In genomic region chr13:98284677-98285076, GRCh38 we compare ENCODE assay signal across 19 cellular contexts.
DNase-seq lines count a peak whose midpoint lies in the region; TF ChIP-seq lines count a peak whose summit lies in the region.
"Had no signal": no experiment of that assay in that cellular context is flagged by ENCODE, and none has a peak within 500 bp of the region (broad histone marks: within the 10 kb centered on the region; RNA-seq: fewer than 3 reads in every experiment).

No MANE protein-coding gene starts in this region.

- no peaks in the 10 kb centered on the region for H3K36me3 ChIP-seq in A673 (ENCODE audit: insufficient read depth, low read length, poor library complexity, severe bottlenecking)
- H3K36me3 ChIP-seq in WERI-Rb-1: no peaks in the 10 kb centered on the region
- H3K36me3 ChIP-seq in ovary: no peaks in the 10 kb centered on the region
- H3K36me3 ChIP-seq: HAP-1, right lobe of liver had no signal

- H3K9me3 ChIP-seq in A673 (ENCODE audit: low read depth, low read length, poor library complexity, severe bottlenecking) (no peaks in the 10 kb centered on the region), WERI-Rb-1 (ENCODE audit: severe bottlenecking) (no peaks in the 10 kb centered on the region), ovary (no peaks in the 10 kb centered on the region)
- H3K9me3 ChIP-seq: A549, HAP-1, right lobe of liver had no signal

- DNase-seq in A673 (ENCODE audit: low spot score): peak; percentile 26
- peak; percentile 14 for DNase-seq in NCI-H1105 (lab: John Stamatoyannopoulos, UW)
- DNase-seq in NCI-H510A (lab: John Stamatoyannopoulos, UW): peak; percentile 39
- peak; percentile 82 for DNase-seq in WERI-Rb-1
- DNase-seq in occipital lobe (lab: John Stamatoyannopoulos, UW): no peak
- DNase-seq in T1000 (lab: John Stamatoyannopoulos, UW): no peak
- no peak for DNase-seq in stimulated activated CD4-positive, alpha-beta T cell treated with anti-CD3 and anti-CD28 coated beads, Interleukin-12 subunit alpha, Interleukin-12 subunit beta, amount 100 ng/mL, for 4 hours
- no peak for DNase-seq in ovary
- DNase-seq: activated CD4-positive, alpha-beta T cell treated with anti-CD3 and anti-CD28 coated beads, Interleukin-2, amount 10 ng/mL, durations not matched to agents 24 days and 14 days; Kasumi-1; mammary epithelial cell; naive B cell; NCI-H1048; right lobe of liver had no signal

- intact Hi-C loops in A673 (cut with micrococcal nuclease; ENCODE audit: unreplicated experiment) (loop anchor here (10.0 kb wide), 1 partner anchor 140 kb away; the partner anchor contains the start of gene FARP1), ovary (cut with DNase I) (no loop called here)

- POLR2A ChIA-PET in A673 (lab: Charles Lee; ENCODE audit: low non-redundant PET): interaction anchor here (0.7 kb wide), 1 partner anchor 12 kb away, joined by 3 read pairs; no protein-coding TSS in a partner anchor

- CTCF ChIA-PET in A673 (lab: Charles Lee): no interaction called here

- no peak for TF ChIP-seq EP300 in ovary (IDR thresholded peaks at IDR 0.05)

- peak overlapping the region; percentile 4 for H3K4me3 ChIP-seq in A673 (ENCODE audit: low read depth, low read length, poor library complexity, severe bottlenecking)
- peak overlapping the region; percentile 8 for H3K4me3 ChIP-seq in WERI-Rb-1 (ENCODE audit: low read depth, low read length)
- H3K4me3 ChIP-seq in ovary: no peak overlapping the region
- H3K4me3 ChIP-seq: A549; BLaER1 treated with 17β-estradiol and CSF1 and Interleukin-3, amounts not matched to agents 10 nM and 100 nM; coronary artery; GM12878; HAP-1; right lobe of liver had no signal

- H3K4me1 ChIP-seq in A673 (ENCODE audit: insufficient read depth, low read length, poor library complexity, severe bottlenecking) (peaks cover 48% of the 10 kb centered on the region), ovary (ENCODE audit: insufficient read depth) (no peaks in the 10 kb centered on the region)
- H3K4me1 ChIP-seq: A549, right lobe of liver had no signal

- TF ChIP-seq POLR2A in ovary (IDR thresholded peaks at IDR 0.05): no peak

- 77 to 89% (median 83%) methylated on average over 4 of the region's 4 CpGs for WGBS in ovary, 3 donors

- H3K27ac ChIP-seq in A673 (ENCODE audit: low read depth, low read length, poor library complexity, severe bottlenecking) (peak overlapping the region; percentile 73), WERI-Rb-1 (peak overlapping the region; percentile 94), ovary (no peak overlapping the region)
- H3K27ac ChIP-seq: A549; BLaER1 treated with 17β-estradiol and CSF1 and Interleukin-3, amounts not matched to agents 10 nM and 100 nM; coronary artery; right lobe of liver had no signal

- no peak for TF ChIP-seq CTCF in A673 (conservative IDR thresholded peaks at IDR 0.05; ENCODE audit: low read depth, low read length)
- no peak for TF ChIP-seq CTCF in WERI-Rb-1 (IDR thresholded peaks at IDR 0.05; ENCODE audit: low read depth, low read length)
- TF ChIP-seq CTCF in ovary (IDR thresholded peaks at IDR 0.05): no peak

- no peaks in the 10 kb centered on the region for H3K27me3 ChIP-seq in A673 (replicated peaks; ENCODE audit: insufficient read depth, low read depth, low read length, poor library complexity)
- no peaks in the 10 kb centered on the region for H3K27me3 ChIP-seq in WERI-Rb-1 (ENCODE audit: insufficient read depth, low read depth, severe bottlenecking)
- no peaks in the 10 kb centered on the region for H3K27me3 ChIP-seq in ovary
- H3K27me3 ChIP-seq: BLaER1 treated with 17β-estradiol and CSF1 and Interleukin-3, amounts not matched to agents 10 nM and 100 nM; right lobe of liver had no signal

- BruUV-seq in A673 (replicated peaks; lab: Mats Ljungman, UMichigan): no TSS peak

Comparison
In these comparisons a context has a peak if more than half of its experiments do, and no peak if none do; other contexts are left out.
1. DNase-seq: peak in A673 (single experiment), NCI-H1105 (single experiment), NCI-H510A (single experiment) and WERI-Rb-1 (single experiment); none in occipital lobe (single experiment), T1000 (single experiment), stimulated activated CD4-positive, alpha-beta T cell treated with anti-CD3 and anti-CD28 coated beads, Interleukin-12 subunit alpha, Interleukin-12 subunit beta, amount 100 ng/mL, for 4 hours (single experiment) and ovary (0 of 5).
2. H3K27ac ChIP-seq: peak in A673 (single experiment) and WERI-Rb-1 (single experiment); none in ovary (0 of 2).